Comparison of ENCODE assay signal across 15 cellular contexts in the genomic region with DNA sequence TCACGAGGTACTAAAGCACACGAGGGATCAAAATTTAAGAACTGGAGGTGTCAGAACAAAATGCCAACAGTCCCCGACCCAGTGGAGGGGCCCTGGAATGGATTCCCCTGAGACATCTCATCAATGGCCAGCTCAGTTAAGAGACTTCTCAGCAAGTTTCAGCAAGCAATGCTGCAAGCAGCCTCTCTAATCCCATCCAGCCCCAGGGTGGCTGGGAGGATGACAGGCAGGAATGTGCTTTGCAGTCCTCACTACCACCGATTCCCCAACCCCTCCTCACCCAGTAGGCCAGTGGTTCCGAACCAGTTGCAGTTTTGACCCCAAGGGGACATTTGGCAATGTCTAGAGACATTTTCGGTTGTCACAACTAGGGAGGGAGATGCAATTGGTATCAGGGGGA. TPM values are rescaled to one million over a fixed set of nuclear protein-coding genes. Genes with fewer than 3 reads are reported as not detected.
DNase-seq lines count a peak whose midpoint lies in the region; ATAC-seq and TF ChIP-seq lines count a peak whose summit lies in the region.
"Had no signal": no experiment of that assay in that cellular context is flagged by ENCODE, and none has a peak within 500 bp of the region (broad histone marks: within the 10 kb centered on the region; RNA-seq: fewer than 3 reads in every experiment).

No MANE protein-coding gene starts in this region.

- peaks cover 8% of the 10 kb centered on the region for H3K79me1 ChIP-seq in H9 (ENCODE audit: insufficient read depth, low read depth, low read length, poor library complexity, severe bottlenecking)

- peaks cover 0 to 16% of the 10 kb centered on the region in 2 donors for H3K36me3 ChIP-seq in gastrocnemius medialis

- H3K27me3 ChIP-seq in H9 (ENCODE audit: insufficient read depth, low read length) (no peaks in the 10 kb centered on the region), gastrocnemius medialis (no peaks in the 10 kb centered on the region)

- H3K4ac ChIP-seq in H9 (ENCODE audit: low read depth, low read length), result no peak overlapping the region

- POLR2A ChIA-PET in WTC11 (lab: Charles Lee), result interaction anchor here (1.6 to 1.8 kb wide), 2 partner anchors 13 to 158 kb away, joined by 4 to 7 read pairs; a partner anchor contains a TSS
- POLR2A ChIA-PET in activated CD8-positive, alpha-beta T cell treated with anti-CD3 and anti-CD28 coated beads, Interleukin-2, amount 10 ng/mL, durations not matched to agents 7 days and 5 days (lab: Charles Lee), result no interaction called here

- H3K4me3 ChIP-seq in gastrocnemius medialis, result no peak overlapping the region

- no peak overlapping the region for H2AFZ ChIP-seq in H9 (ENCODE audit: low read length)

- no peak overlapping the region for H2BK20ac ChIP-seq in H9 (ENCODE audit: low read depth, low read length, poor library complexity, severe bottlenecking)

- H3K23ac ChIP-seq in H9 (ENCODE audit: insufficient read length, low read depth, low read length), result no peak overlapping the region

- CTCF ChIA-PET in WTC11 (lab: Charles Lee), result interaction anchor here (0.6 to 1.7 kb wide), 3 partner anchors 15 to 829 kb away, joined by 3 to 8 read pairs (median 6); no protein-coding TSS in a partner anchor
- CTCF ChIA-PET in activated CD8-positive, alpha-beta T cell treated with anti-CD3 and anti-CD28 coated beads, Interleukin-2, amount 10 ng/mL, durations not matched to agents 7 days and 5 days (lab: Charles Lee), result interaction anchor here (0.9 kb wide), 1 partner anchor 10 kb away, joined by 3 read pairs; no protein-coding TSS in a partner anchor

- H2AK5ac ChIP-seq in H9 (ENCODE audit: insufficient read length, low read length), result no peak overlapping the region

- no CpG with 5 or more reads among the region's 6 CpGs for WGBS in H9 (ENCODE audit: extremely low coverage, insufficient read length, low lambda C conversion rate)

- no peak overlapping the region for H3K18ac ChIP-seq in H9 (ENCODE audit: insufficient read length, low read depth, low read length)

- peaks cover 38% of the 10 kb centered on the region; the same call in 1 of the 2 replicates for H3K79me2 ChIP-seq in H9 (ENCODE audit: insufficient read depth, low read length)

- peaks cover 34 to 69% (median 60%) of the 10 kb centered on the region in 3 experiments for H3K36me3 Mint-ChIP-seq in H9 (ENCODE audit: insufficient read depth in 1 of 3, low read depth in 3 of 3)
- H3K36me3 Mint-ChIP-seq in WTC11, result peaks cover 48% of the 10 kb centered on the region
- peaks cover 29% of the 10 kb centered on the region for H3K36me3 Mint-ChIP-seq in endothelial cell (ENCODE audit: low read depth, unreplicated experiment)
- no peaks in the 10 kb centered on the region for H3K36me3 Mint-ChIP-seq in activated CD8-positive, alpha-beta T cell treated with anti-CD3 and anti-CD28 coated beads, Interleukin-2, amount 10 ng/mL, durations not matched to agents 7 days and 5 days (ENCODE audit: low read depth)
- H3K36me3 Mint-ChIP-seq: CD4-positive, CD25-positive, alpha-beta regulatory T cell had no signal

- in situ Hi-C loops in gastrocnemius medialis (cut with MboI; ENCODE audit: low sequenced_read_pairs in 4 of 4), result loop anchor here in 2 of 4 donors (10.0 to 25.0 kb wide), 2 partner anchors 171 to 189 kb away; no protein-coding TSS in a partner anchor

- H3K27me3 Mint-ChIP-seq in H9 (ENCODE audit: low read depth), result no peaks in the 10 kb centered on the region
- H3K27me3 Mint-ChIP-seq in WTC11 (ENCODE audit: low read depth), result no peaks in the 10 kb centered on the region
- peaks cover 8% of the 10 kb centered on the region for H3K27me3 Mint-ChIP-seq in endothelial cell (ENCODE audit: unreplicated experiment)
- peaks cover 6% of the 10 kb centered on the region for H3K27me3 Mint-ChIP-seq in activated CD8-positive, alpha-beta T cell treated with anti-CD3 and anti-CD28 coated beads, Interleukin-2, amount 10 ng/mL, durations not matched to agents 7 days and 5 days (ENCODE audit: low read depth)
- H3K27me3 Mint-ChIP-seq: CD4-positive, CD25-positive, alpha-beta regulatory T cell had no signal

- H3K4me1 ChIP-seq in H9 (ENCODE audit: insufficient read depth, low read length) (peaks cover 8% of the 10 kb centered on the region), gastrocnemius medialis (peaks cover 50 to 77% of the 10 kb centered on the region in 2 donors)
- H3K4me1 ChIP-seq: Caco-2 had no signal

- no peak overlapping the region for H3K56ac ChIP-seq in H9 (ENCODE audit: insufficient read length, low read depth, low read length)

- ATAC-seq in WTC11 (no peak), gastrocnemius medialis (no peak)
- no peak for ATAC-seq in activated CD8-positive, alpha-beta T cell treated with anti-CD3 and anti-CD28 coated beads, Interleukin-2, amount 10 ng/mL, durations not matched to agents 7 days and 5 days
- ATAC-seq: Panc1 had no signal

- H3K27ac ChIP-seq in H9 (ENCODE audit: insufficient read length, low read depth, low read length) (no peak overlapping the region), gastrocnemius medialis (peak overlapping the region; percentile 86 to 99 (median 98))
- H3K27ac ChIP-seq: KMS-11 had no signal

- no peak overlapping the region for H2BK15ac ChIP-seq in H9 (ENCODE audit: low read depth, low read length)

- H4K20me1 ChIP-seq in H9 (ENCODE audit: control insufficient read depth, insufficient read depth, insufficient read length), result no peaks in the 10 kb centered on the region

- no peak overlapping the region for H2BK5ac ChIP-seq in H9 (ENCODE audit: insufficient read length, low read length)

- DNase-seq in H9 (no peak), WTC11 (ENCODE audit: low spot score) (no peak), endothelial cell (ENCODE audit: low spot score) (no peak), gastrocnemius medialis (no peak), NCI-H510A (lab: John Stamatoyannopoulos, UW) (no peak), inferior parietal cortex (ENCODE audit: extremely low spot score) (no peak)
- DNase-seq in activated CD8-positive, alpha-beta T cell treated with anti-CD3 and anti-CD28 coated beads, Interleukin-2, amount 10 ng/mL, durations not matched to agents 7 days and 5 days, result no peak
- DNase-seq in activated CD4-positive, CD25-positive, alpha-beta regulatory T cell (lab: John Stamatoyannopoulos, UW), result no peak
- DNase-seq: Caco-2; CD4-positive, CD25-positive, alpha-beta regulatory T cell; EL; NCI-H1092 had no signal

- H4K8ac ChIP-seq in H9 (replicated peaks; ENCODE audit: insufficient read length, low read depth, low read length), result no peak overlapping the region

- no peak overlapping the region for H3T11ph ChIP-seq in H9 (ENCODE audit: low read length)

- H3K4me3 Mint-ChIP-seq in H9 (peak overlapping the region in 1 of 2 experiments; percentile 61; a peak in 2 of 5 replicates), WTC11 (no peak overlapping the region), endothelial cell (ENCODE audit: unreplicated experiment) (peak overlapping the region; percentile 69)
- H3K4me3 Mint-ChIP-seq in activated CD8-positive, alpha-beta T cell treated with anti-CD3 and anti-CD28 coated beads, Interleukin-2, amount 10 ng/mL, durations not matched to agents 7 days and 5 days, result no peak overlapping the region
- H3K4me3 Mint-ChIP-seq: B cell; CD4-positive, CD25-positive, alpha-beta regulatory T cell had no signal

- TF ChIP-seq CTCF in H9 (conservative IDR thresholded peaks at IDR 0.05) (no peak), WTC11 (IDR thresholded peaks at IDR 0.05) (no peak), endothelial cell (IDR thresholded peaks at IDR 0.05; ENCODE audit: unreplicated experiment) (no peak), gastrocnemius medialis (IDR thresholded peaks at IDR 0.05 in 4 of 5, conservative IDR thresholded peaks at IDR 0.05 in 1 of 5) (no peak)

- H3K27ac Mint-ChIP-seq in H9 (peak overlapping the region; percentile 37 to 93 (median 67); a peak in 5 of 7 replicates), WTC11 (peak overlapping the region; percentile 83), endothelial cell (ENCODE audit: unreplicated experiment) (no peak overlapping the region)
- H3K27ac Mint-ChIP-seq in activated CD8-positive, alpha-beta T cell treated with anti-CD3 and anti-CD28 coated beads, Interleukin-2, amount 10 ng/mL, durations not matched to agents 7 days and 5 days, result no peak overlapping the region
- H3K27ac Mint-ChIP-seq: B cell; CD4-positive, CD25-positive, alpha-beta regulatory T cell had no signal

- no peaks in the 10 kb centered on the region for H3K9me3 ChIP-seq in H9 (ENCODE audit: control insufficient read depth, low read depth, low read length)
- no peaks in the 10 kb centered on the region for H3K9me3 ChIP-seq in gastrocnemius medialis
- H3K9me3 ChIP-seq: Caco-2 had no signal

- intact Hi-C loops in gastrocnemius medialis (cut with DNase I; ENCODE audit: low total_unique reads), result loop anchor here (5.0 kb wide), 1 partner anchor 1026 kb away; a partner anchor contains a TSS

- H3K9ac ChIP-seq in H9 (ENCODE audit: extremely low read depth, insufficient read length, low read length), result no peak overlapping the region
- H3K9ac ChIP-seq: KMS-11 had no signal

- H3K4me1 Mint-ChIP-seq in H9 (peaks cover 49 to 59% of the 10 kb centered on the region in 2 experiments), WTC11 (peaks cover 59% of the 10 kb centered on the region), endothelial cell (ENCODE audit: unreplicated experiment) (peaks cover 21% of the 10 kb centered on the region)
- no peaks in the 10 kb centered on the region for H3K4me1 Mint-ChIP-seq in activated CD8-positive, alpha-beta T cell treated with anti-CD3 and anti-CD28 coated beads, Interleukin-2, amount 10 ng/mL, durations not matched to agents 7 days and 5 days (ENCODE audit: low read depth)
- H3K4me1 Mint-ChIP-seq: B cell had no signal

- no peak overlapping the region for H3K4me2 ChIP-seq in H9 (ENCODE audit: insufficient read depth, insufficient read length, low read length)
- H3K4me2 ChIP-seq: KMS-11 had no signal

- H4K91ac ChIP-seq in H9 (ENCODE audit: insufficient read length, low read depth, low read length), result no peak overlapping the region

- H2BK120ac ChIP-seq in H9 (ENCODE audit: low read depth, low read length, poor library complexity, severe bottlenecking), result no peak overlapping the region

- no peaks in the 10 kb centered on the region for H3K23me2 ChIP-seq in H9 (ENCODE audit: insufficient read length, low read depth, low read length, poor library complexity, severe bottlenecking)

- H4K5ac ChIP-seq in H9 (ENCODE audit: insufficient read length, low read depth, low read length), result no peak overlapping the region

- peaks cover 0 to under 1% of the 10 kb centered on the region in 2 experiments; a peak in 1 of 5 replicates for H3K9me3 Mint-ChIP-seq in H9
- no peaks in the 10 kb centered on the region for H3K9me3 Mint-ChIP-seq in WTC11
- H3K9me3 Mint-ChIP-seq in endothelial cell (ENCODE audit: unreplicated experiment), result no peaks in the 10 kb centered on the region
- no peaks in the 10 kb centered on the region for H3K9me3 Mint-ChIP-seq in activated CD8-positive, alpha-beta T cell treated with anti-CD3 and anti-CD28 coated beads, Interleukin-2, amount 10 ng/mL, durations not matched to agents 7 days and 5 days (ENCODE audit: insufficient read depth)

- no peak for TF ChIP-seq POLR2A in gastrocnemius medialis (IDR thresholded peaks at IDR 0.05)

- no peak overlapping the region for H3K14ac ChIP-seq in H9 (ENCODE audit: insufficient read depth, low read length)

- H2BK12ac ChIP-seq in H9 (ENCODE audit: insufficient read length, low read depth, low read length), result no peak overlapping the region

RNA-seq across cellular contexts. Expression of a gene that starts 8.7 kb away (rescaled TPM):
- total RNA-seq in H9 (2021) (137 and 138 TPM in 2 replicates), WTC11 (2021) (104 to 107 TPM (median 105 TPM) in 3 replicates), endothelial cell (ENCODE audit: unreplicated experiment) (140 TPM), gastrocnemius medialis (10 to 100 TPM; 41.9 to 89.2 (median 71.3) TPM)
- not detected for total RNA-seq in activated CD8-positive, alpha-beta T cell treated with anti-CD3 and anti-CD28 coated beads, Interleukin-2, amount 10 ng/mL, durations not matched to agents 7 days and 5 days
- total RNA-seq: B cell had no signal

Comparison
In these comparisons a context has a peak if more than half of its experiments do, and no peak if none do; other contexts are left out.
1. H3K27ac Mint-ChIP-seq: peak in H9 (3 of 3) and WTC11 (single experiment); none in endothelial cell (single experiment) and activated CD8-positive, alpha-beta T cell treated with anti-CD3 and anti-CD28 coated beads, Interleukin-2, amount 10 ng/mL, durations not matched to agents 7 days and 5 days (single experiment).
2. RNA of a gene that starts 8.7 kb away (total RNA-seq): 140 TPM in endothelial cell (single experiment), 137 to 138 TPM in H9, 104 to 107 TPM in WTC11 and 41.9 to 89.2 TPM in gastrocnemius medialis; not detected in activated CD8-positive, alpha-beta T cell treated with anti-CD3 and anti-CD28 coated beads, Interleukin-2, amount 10 ng/mL, durations not matched to agents 7 days and 5 days; every median in the first group is over 10 times any median in the second.